In the genomic region with DNA sequence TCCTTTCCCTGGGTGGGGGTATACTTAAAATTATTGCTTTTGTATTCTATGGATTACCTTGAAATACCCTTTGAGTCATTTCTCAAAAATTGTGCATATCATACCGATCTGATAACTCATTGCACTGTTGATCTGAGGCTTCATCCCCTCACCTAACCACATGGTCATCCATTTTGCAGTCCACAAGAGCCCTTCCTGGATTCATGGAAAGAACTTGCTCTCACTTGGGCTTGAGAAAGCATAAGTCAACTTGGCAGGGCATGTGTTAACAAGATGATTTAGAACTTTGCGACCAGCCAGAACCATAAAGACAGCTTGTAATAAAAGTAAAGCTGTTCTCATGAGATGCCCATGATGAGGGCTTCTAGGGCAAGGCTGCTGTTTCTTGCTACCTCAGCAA, we compare ENCODE assay signal across 1 cellular context.
TF ChIP-seq lines count a peak whose summit lies in the region.

No MANE protein-coding gene starts in this region.

TF ChIP-seq in IMR-90, 13 proteins besides CTCF, POLR2A, EP300 and RAD21 (continued from another document):
- TF ChIP-seq CEBPB (IDR thresholded peaks at IDR 0.05; ENCODE audit: low read depth, low read length) (no peak), MAZ (IDR thresholded peaks at IDR 0.05; ENCODE audit: borderline replicate concordance, low read depth, low read length) (no peak)
